Comparison of ENCODE assay signal across 1 cellular context in the genomic region with DNA sequence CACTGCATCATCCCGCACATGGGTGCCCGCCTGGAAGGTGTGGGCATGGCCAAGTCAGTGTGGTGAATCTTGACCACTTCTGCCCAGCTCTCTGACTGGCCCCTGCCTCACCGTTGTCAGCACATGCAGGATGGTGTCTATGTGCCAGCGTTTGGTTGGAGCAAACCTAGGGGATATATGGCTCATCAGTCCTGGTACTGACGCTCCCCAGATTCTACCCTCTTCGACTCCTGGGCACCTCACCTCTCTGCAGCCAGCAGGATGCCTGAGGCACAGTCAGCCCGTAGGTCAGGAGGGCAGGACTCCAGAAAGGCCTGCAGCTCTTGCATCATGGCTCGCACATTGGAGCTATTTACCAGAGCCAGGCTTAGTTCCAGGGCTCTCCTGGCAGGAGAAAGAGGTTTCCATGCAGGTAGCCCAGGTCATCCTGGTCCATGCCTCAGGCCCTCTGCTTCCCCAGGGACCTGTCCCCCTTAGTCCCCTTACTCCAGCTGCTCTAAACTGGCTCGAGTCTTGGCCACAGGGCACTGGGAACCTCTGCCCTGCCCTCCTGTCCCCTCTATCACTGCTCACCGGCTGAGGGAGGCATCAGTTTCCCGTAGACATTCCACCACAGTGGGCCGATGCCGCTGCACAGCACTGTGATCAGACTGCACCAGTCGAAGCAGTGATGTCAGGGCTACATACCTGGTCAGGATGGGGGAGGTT.
TF ChIP-seq lines count a peak whose summit lies in the region.

No MANE protein-coding gene starts in this region.

TF ChIP-seq in H1, 55 proteins besides CTCF, POLR2A, EP300 and RAD21:
- TF ChIP-seq, protein P1, sequence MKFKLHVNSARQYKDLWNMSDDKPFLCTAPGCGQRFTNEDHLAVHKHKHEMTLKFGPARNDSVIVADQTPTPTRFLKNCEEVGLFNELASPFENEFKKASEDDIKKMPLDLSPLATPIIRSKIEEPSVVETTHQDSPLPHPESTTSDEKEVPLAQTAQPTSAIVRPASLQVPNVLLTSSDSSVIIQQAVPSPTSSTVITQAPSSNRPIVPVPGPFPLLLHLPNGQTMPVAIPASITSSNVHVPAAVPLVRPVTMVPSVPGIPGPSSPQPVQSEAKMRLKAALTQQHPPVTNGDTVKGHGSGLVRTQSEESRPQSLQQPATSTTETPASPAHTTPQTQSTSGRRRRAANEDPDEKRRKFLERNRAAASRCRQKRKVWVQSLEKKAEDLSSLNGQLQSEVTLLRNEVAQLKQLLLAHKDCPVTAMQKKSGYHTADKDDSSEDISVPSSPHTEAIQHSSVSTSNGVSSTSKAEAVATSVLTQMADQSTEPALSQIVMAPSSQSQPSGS (IDR thresholded peaks at IDR 0.05; ENCODE audit: low read length) = no peak
- TF ChIP-seq FOSL1 (IDR thresholded peaks at IDR 0.05; ENCODE audit: insufficient read depth, low read depth, low read length) = no peak
- no peak for TF ChIP-seq RXRA (IDR thresholded peaks at IDR 0.05; ENCODE audit: insufficient read depth, low read depth, low read length)
- peak; percentile 39; the same call in 1 of the 2 replicates for TF ChIP-seq POLR2AphosphoS5 (IDR thresholded peaks at IDR 0.05; ENCODE audit: low read depth, low read length)
- TF ChIP-seq CTBP2 (IDR thresholded peaks at IDR 0.05; ENCODE audit: borderline replicate concordance, insufficient read depth, insufficient read length, low read length) = no peak
- no peak for TF ChIP-seq SP4 (IDR thresholded peaks at IDR 0.05; ENCODE audit: low read length)
- TF ChIP-seq KDM5A (IDR thresholded peaks at IDR 0.05; ENCODE audit: low read length) = no peak
- TF ChIP-seq CHD1 (IDR thresholded peaks at IDR 0.05; ENCODE audit: low read depth, low read length) = no peak
